In the genomic region with DNA sequence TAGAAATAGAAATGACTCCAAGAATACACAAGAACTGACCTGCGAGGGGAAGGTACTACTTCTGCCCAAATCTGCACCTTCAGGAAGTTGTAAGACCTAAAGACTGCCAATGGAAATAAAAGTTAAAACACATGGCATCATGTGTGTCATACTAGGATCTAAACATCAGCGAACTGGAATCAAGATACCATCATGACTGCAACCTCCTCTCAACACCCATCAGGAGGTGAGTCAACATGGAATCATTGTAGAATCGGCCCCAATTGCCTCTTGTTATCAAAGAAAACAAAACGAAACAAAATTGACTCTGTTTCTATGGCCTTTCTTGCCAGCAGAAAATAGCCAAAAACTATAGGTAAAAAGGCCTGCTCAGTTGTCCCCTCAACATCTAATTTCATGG, we compare ENCODE assay signal across 14 cellular contexts. TPM values are rescaled to one million over a fixed set of nuclear protein-coding genes. Genes with fewer than 3 reads are reported as not detected.
DNase-seq lines count a peak whose midpoint lies in the region; ATAC-seq, FAIRE-seq and TF ChIP-seq lines count a peak whose summit lies in the region.
"Had no signal": no experiment of that assay in that cellular context is flagged by ENCODE, and none has a peak within 500 bp of the region (broad histone marks: within the 10 kb centered on the region; RNA-seq: fewer than 3 reads in every experiment).

No MANE protein-coding gene starts in this region.

- H3K4ac ChIP-seq in mesendoderm (ENCODE audit: low read depth, low read length), result no peak overlapping the region

- H2BK15ac ChIP-seq in mesendoderm (replicated peaks; ENCODE audit: low read depth), result no peak overlapping the region

- no peak overlapping the region for H2BK120ac ChIP-seq in mesendoderm (ENCODE audit: low read depth, low read length)

- H3K9ac ChIP-seq in GM23248, result no peak overlapping the region
- no peak overlapping the region for H3K9ac ChIP-seq in mesendoderm (ENCODE audit: low read length)

- H3F3A ChIP-seq in DOHH2 (ENCODE audit: control insufficient read depth, insufficient read depth) (peaks cover 8% of the 10 kb centered on the region), GM23248 (ENCODE audit: insufficient read depth) (peaks cover 8% of the 10 kb centered on the region; the same call in 1 of the 2 replicates)

- H2AFZ ChIP-seq in GM23248, result no peak overlapping the region

- H3K9me2 ChIP-seq in DOHH2 (replicated peaks; ENCODE audit: control insufficient read depth, low read length), result no peaks in the 10 kb centered on the region
- no peaks in the 10 kb centered on the region; the same call in 1 of the 2 replicates for H3K9me2 ChIP-seq in GM23248 (ENCODE audit: insufficient read depth)

- H3K4me1 ChIP-seq in DOHH2 (ENCODE audit: control insufficient read depth, low read length) (peaks cover 33% of the 10 kb centered on the region), GM23248 (ENCODE audit: insufficient read depth) (peaks cover 19% of the 10 kb centered on the region; the same call in 1 of the 2 replicates), RWPE2 (ENCODE audit: insufficient read depth, poor library complexity, severe bottlenecking) (peaks cover 7% of the 10 kb centered on the region), mesendoderm (ENCODE audit: control insufficient read depth, low read depth, low read length) (peaks cover 3% of the 10 kb centered on the region), SJCRH30 (no peaks in the 10 kb centered on the region)

- 0 out of 2 replicates have a peak, but pooled peaks cover 3% of the 10 kb centered on the region for H3K36me3 ChIP-seq in DOHH2 (ENCODE audit: control insufficient read depth, low read length)
- H3K36me3 ChIP-seq in GM23248 (ENCODE audit: low read depth), result no peaks in the 10 kb centered on the region
- no peaks in the 10 kb centered on the region for H3K36me3 ChIP-seq in RWPE2 (ENCODE audit: low read depth)
- no peaks in the 10 kb centered on the region for H3K36me3 ChIP-seq in mesendoderm (ENCODE audit: control insufficient read depth, insufficient read depth, low read length)
- no peaks in the 10 kb centered on the region for H3K36me3 ChIP-seq in SJCRH30
- H3K36me3 ChIP-seq: transverse colon had no signal

- H3K27ac ChIP-seq in DOHH2 (ENCODE audit: low read depth, low read length) (peak overlapping the region; percentile 74; the same call in 1 of the 2 replicates), GM23248 (peak overlapping the region; percentile 35; the same call in 1 of the 2 replicates), RWPE2 (ENCODE audit: poor library complexity, severe bottlenecking) (no peak overlapping the region), mesendoderm (ENCODE audit: low read depth, low read length) (no peak overlapping the region), SJCRH30 (no peak overlapping the region)
- H3K27ac ChIP-seq: transverse colon had no signal

- no peak overlapping the region for H2BK5ac ChIP-seq in mesendoderm (ENCODE audit: low read length)

- peak; percentile 80 for DNase-seq in GM23248
- no peak for DNase-seq in RWPE2 (ENCODE audit: low spot score)
- DNase-seq in fibroblast of peridontal ligament (ENCODE audit: extremely low read depth), result peak; percentile 65
- DNase-seq in T-helper 9 cell, result no peak
- DNase-seq in D721Med (ENCODE audit: insufficient read length, low spot score), result no peak
- DNase-seq in mesendoderm, result no peak
- DNase-seq in SJCRH30, result no peak
- DNase-seq: activated naive CD8-positive, alpha-beta T cell treated with anti-CD3 and anti-CD28 coated beads, Interleukin-2, amount 10 ng/mL, durations not matched to agents 7 days and 5 days; foreskin melanocyte; NCI-H1417; posterior cingulate gyrus; transverse colon had no signal

- H3K27me3 ChIP-seq in DOHH2 (ENCODE audit: control insufficient read depth, low read length) (no peaks in the 10 kb centered on the region), GM23248 (replicated peaks; ENCODE audit: insufficient read depth) (no peaks in the 10 kb centered on the region), RWPE2 (ENCODE audit: insufficient read depth, poor library complexity, severe bottlenecking) (no peaks in the 10 kb centered on the region), mesendoderm (ENCODE audit: insufficient read depth, low read length, poor library complexity) (no peaks in the 10 kb centered on the region), SJCRH30 (no peaks in the 10 kb centered on the region)
- H3K27me3 ChIP-seq: transverse colon had no signal

- in situ Hi-C loops in GM23248 (cut with MboI), result no loop called here

- no peak overlapping the region for H3K56ac ChIP-seq in mesendoderm (ENCODE audit: low read length)

- no peak for FAIRE-seq in D721Med (lab: Jason Lieb, UNC)

- H3K79me1 ChIP-seq in mesendoderm (ENCODE audit: low read length), result no peaks in the 10 kb centered on the region

- H3K79me2 ChIP-seq in DOHH2 (ENCODE audit: control insufficient read depth, low read length) (no peaks in the 10 kb centered on the region), GM23248 (ENCODE audit: insufficient read depth) (no peaks in the 10 kb centered on the region), mesendoderm (ENCODE audit: control insufficient read depth, insufficient read depth, low read length) (no peaks in the 10 kb centered on the region)

- H2AK5ac ChIP-seq in mesendoderm (ENCODE audit: low read length), result no peak overlapping the region

- TF ChIP-seq CTCF in DOHH2 (IDR thresholded peaks at IDR 0.05; ENCODE audit: low read depth, low read length, poor library complexity, severe bottlenecking), result no peak
- no peak for TF ChIP-seq CTCF in RWPE2 (IDR thresholded peaks at IDR 0.05; ENCODE audit: poor library complexity, severe bottlenecking)
- TF ChIP-seq CTCF in D721Med (IDR thresholded peaks at IDR 0.05; ENCODE audit: insufficient read depth, missing control alignments), result no peak

- no peak overlapping the region for H4K8ac ChIP-seq in mesendoderm (ENCODE audit: low read depth, low read length)

- H3K18ac ChIP-seq in mesendoderm (ENCODE audit: low read length), result no peak overlapping the region

- no peak overlapping the region for H3K23ac ChIP-seq in mesendoderm (ENCODE audit: low read length)

- H3K9me3 ChIP-seq in DOHH2 (ENCODE audit: control insufficient read depth, insufficient read depth, low read length) (no peaks in the 10 kb centered on the region), GM23248 (ENCODE audit: low read depth) (no peaks in the 10 kb centered on the region), RWPE2 (ENCODE audit: severe bottlenecking) (no peaks in the 10 kb centered on the region), SJCRH30 (replicated peaks) (no peaks in the 10 kb centered on the region)
- H3K9me3 ChIP-seq: transverse colon had no signal

- no peaks in the 10 kb centered on the region for H4K20me1 ChIP-seq in DOHH2 (ENCODE audit: control insufficient read depth, insufficient read depth, low read depth, low read length)
- H4K20me1 ChIP-seq in GM23248 (ENCODE audit: insufficient read depth), result no peaks in the 10 kb centered on the region

- H3K4me3 ChIP-seq in DOHH2 (ENCODE audit: low read length) (no peak overlapping the region), GM23248 (no peak overlapping the region), RWPE2 (ENCODE audit: severe bottlenecking) (no peak overlapping the region), mesendoderm (ENCODE audit: low read length) (no peak overlapping the region), SJCRH30 (no peak overlapping the region)
- H3K4me3 ChIP-seq: transverse colon had no signal

- peak; percentile 77 for ATAC-seq in RWPE2 (ENCODE audit: low read depth)

- no peak overlapping the region for H4K5ac ChIP-seq in mesendoderm (ENCODE audit: low read length)

- WGBS in GM23248 (ENCODE audit: low coverage in 1 of 2, low lambda C conversion rate in 2 of 2, missing lambda C conversion rate in 2 of 2), 2 experiments, result 26 to 27% methylated on average over 4 of the region's 4 CpGs
- no CpG with 5 or more reads among the region's 4 CpGs for WGBS in mesendoderm (ENCODE audit: extremely low coverage, insufficient coverage, low lambda C conversion rate)

- H3K4me2 ChIP-seq in DOHH2 (ENCODE audit: low read length) (peak overlapping the region; percentile 82; the same call in 1 of the 2 replicates), GM23248 (ENCODE audit: unreplicated experiment) (peak overlapping the region; percentile 30), mesendoderm (ENCODE audit: low read length) (no peak overlapping the region)

RNA-seq across cellular contexts. Expression of a gene that starts 15.1 kb away (rescaled TPM):
- total RNA-seq in GM23248 (2014; rRNA removed; shearing (Covaris generic)), result 25.2 and 29.8 TPM in 2 replicates
- polyA plus RNA-seq in GM23248 (2016; fragmentation: Nextera tagmentation; extraction: Ambion mirVana), result 31.3 and 32.5 TPM in 2 replicates
- 18.9 TPM for polyA plus RNA-seq in mesendoderm (2013, experiment 1 of 2)
- polyA plus RNA-seq in mesendoderm (2013, experiment 2 of 2), result 19.3 TPM
- total RNA-seq in SJCRH30 (2014; rRNA removed; shearing (Covaris generic)), result 27.7 TPM in 2 replicates

RNA-seq across cellular contexts. Expression of a gene that starts 44.0 kb away (rescaled TPM):
- total RNA-seq in GM23248 (2014; rRNA removed; shearing (Covaris generic)), result not detected in 2 replicates
- polyA plus RNA-seq in GM23248 (2016; fragmentation: Nextera tagmentation; extraction: Ambion mirVana), result 0.88 and 1.4 TPM in 2 replicates
- not detected for polyA plus RNA-seq in mesendoderm (2013, experiment 1 of 2)
- not detected for polyA plus RNA-seq in mesendoderm (2013, experiment 2 of 2)
- total RNA-seq in SJCRH30 (2014; rRNA removed; shearing (Covaris generic)), result not detected in 2 replicates
- total RNA-seq: activated naive CD8-positive, alpha-beta T cell treated with anti-CD3 and anti-CD28 coated beads, Interleukin-2, amount 10 ng/mL, durations not matched to agents 7 days and 5 days; T-helper 1 cell treated with Interleukin-12 subunit alpha and Interleukin-12 subunit beta and Interleukin-4 antibody, amounts not matched to agents 30 ng/mL and 1 ng/mL, for 36 hours; transverse colon had no signal

Comparison
In these comparisons a context has a peak if more than half of its experiments do, and no peak if none do; other contexts are left out.
1. H3K27ac ChIP-seq: peak in DOHH2 (single experiment) and GM23248 (single experiment); none in RWPE2 (single experiment), mesendoderm (single experiment) and SJCRH30 (single experiment).
2. DNase-seq: peak in GM23248 (single experiment) and fibroblast of peridontal ligament (single experiment); none in RWPE2 (single experiment), T-helper 9 cell (single experiment), D721Med (single experiment), mesendoderm (single experiment) and SJCRH30 (0 of 2).